ENCODE assay signal across 8 cellular contexts in genomic region chr1:6491480-6491962, GRCh38. TPM values are rescaled to one million over a fixed set of nuclear protein-coding genes. Genes with fewer than 3 reads are reported as not detected.
DNase-seq lines count a peak whose midpoint lies in the region; ATAC-seq and TF ChIP-seq lines count a peak whose summit lies in the region.

Gene PLEKHG5 (minus strand): TSS chr1:6491667. CDS start chr1:6477571, 14,096 bp downstream.

- H3K4me3 ChIP-seq in CD4-positive, CD25-positive, alpha-beta regulatory T cell (ENCODE audit: low read depth, low read length) = peak within 1 kb of the TSS; percentile 24
- H3K4me3 ChIP-seq in Loucy (ENCODE audit: low read length, poor library complexity, severe bottlenecking) = peak within 1 kb of the TSS; percentile 97
- H3K4me3 ChIP-seq in liver (ENCODE audit: low read depth in 1 of 3, low read length in 3 of 3) = peak within 1 kb of the TSS; percentile 29 to 84 (median 42)
- H3K4me3 ChIP-seq in thymus (ENCODE audit: low read length) = peak within 1 kb of the TSS; percentile 79

- peaks cover 5% of the 10 kb centered on the region; the same call in 1 of the 2 replicates for H3F3A ChIP-seq in Loucy (ENCODE audit: low read depth)

- peaks cover 0 to 1% (median 0%) of the 10 kb centered on the region in 7 donors for H3K9me3 Mint-ChIP-seq in CD4-positive, CD25-positive, alpha-beta regulatory T cell

- ATAC-seq in CD4-positive, CD25-positive, alpha-beta regulatory T cell (ENCODE audit: low read depth in 2 of 2) = no peak

- peak within 1 kb of the TSS; percentile 66 for H3K27ac ChIP-seq in CD4-positive, CD25-positive, alpha-beta regulatory T cell (ENCODE audit: insufficient read depth, low read length, poor library complexity, severe bottlenecking)
- H3K27ac ChIP-seq in liver (ENCODE audit: low read depth in 1 of 2, low read length in 2 of 2) (peak within 1 kb of the TSS in 1 of 2 donors; percentile 21), thymus (ENCODE audit: low read depth) (peak within 1 kb of the TSS; percentile 61)

- no peaks in the 10 kb centered on the region for H3K36me3 ChIP-seq in CD4-positive, CD25-positive, alpha-beta regulatory T cell (ENCODE audit: control insufficient read depth, insufficient read depth, low read length)
- no peaks in the 10 kb centered on the region for H3K36me3 ChIP-seq in Loucy (ENCODE audit: insufficient read depth, low read length)
- H3K36me3 ChIP-seq in liver (ENCODE audit: control insufficient read depth in 4 of 4, insufficient read depth in 3 of 4, low read depth in 1 of 4, low read length in 3 of 4) = no peaks in the 10 kb centered on the region
- H3K36me3 ChIP-seq in thymus (ENCODE audit: control insufficient read depth, insufficient read depth) = no peaks in the 10 kb centered on the region

- peak within 1 kb of the TSS; percentile 81 to 90 (median 84) for H3K4me3 Mint-ChIP-seq in CD4-positive, CD25-positive, alpha-beta regulatory T cell

- H3K27ac Mint-ChIP-seq in CD4-positive, CD25-positive, alpha-beta regulatory T cell = peak within 1 kb of the TSS; percentile 86 to 93 (median 89)

- no peaks in the 10 kb centered on the region for H3K9me2 ChIP-seq in Loucy (replicated peaks; ENCODE audit: low read depth, low read length)

- peak within 1 kb of the TSS; percentile 92 for H3K9ac ChIP-seq in Loucy (ENCODE audit: low read depth, low read length, poor library complexity, severe bottlenecking)
- peak within 1 kb of the TSS; percentile 19 to 43 for H3K9ac ChIP-seq in liver (ENCODE audit: low read depth in 1 of 2, low read length in 2 of 2)

- H2AFZ ChIP-seq in Loucy (ENCODE audit: low read length) = peak within 1 kb of the TSS; percentile 90

- H3K4me1 ChIP-seq in CD4-positive, CD25-positive, alpha-beta regulatory T cell (ENCODE audit: control insufficient read depth, insufficient read depth, low read length, poor library complexity, severe bottlenecking) = peaks cover 33% of the 10 kb centered on the region
- H3K4me1 ChIP-seq in Loucy (ENCODE audit: insufficient read depth, low read length, poor library complexity, severe bottlenecking) (peaks cover 36% of the 10 kb centered on the region), liver (ENCODE audit: control insufficient read depth in 4 of 4, insufficient read depth in 4 of 4, low read length in 3 of 4) (peaks cover 4 to 19% (median 15%) of the 10 kb centered on the region in 4 donors), thymus (ENCODE audit: control insufficient read depth, insufficient read depth, low read length) (no peaks in the 10 kb centered on the region)

- peaks cover 0 to 44% (median 26%) of the 10 kb centered on the region in 4 donors for H3K4me1 Mint-ChIP-seq in CD4-positive, CD25-positive, alpha-beta regulatory T cell

- H3K27me3 Mint-ChIP-seq in CD4-positive, CD25-positive, alpha-beta regulatory T cell = peaks cover 14% of the 10 kb centered on the region

- TF ChIP-seq CTCF in Loucy (conservative IDR thresholded peaks at IDR 0.05; ENCODE audit: low read length) (no peak), liver (IDR thresholded peaks at IDR 0.05; ENCODE audit: low read depth, low read length, missing input control) (no peak)

- 0 out of 2 replicates have a peak, but pooled peaks cover 4% of the 10 kb centered on the region for H3K79me2 ChIP-seq in Loucy (ENCODE audit: insufficient read depth, low read length)

- no peaks in the 10 kb centered on the region for H3K27me3 ChIP-seq in CD4-positive, CD25-positive, alpha-beta regulatory T cell (ENCODE audit: control insufficient read depth, insufficient read depth, low read length)
- H3K27me3 ChIP-seq in Loucy (ENCODE audit: insufficient read depth, low read length, poor library complexity, severe bottlenecking) = no peaks in the 10 kb centered on the region
- H3K27me3 ChIP-seq in liver (ENCODE audit: control insufficient read depth in 4 of 4, insufficient read depth in 4 of 4, low read length in 3 of 4) = no peaks in the 10 kb centered on the region
- H3K27me3 ChIP-seq in thymus (ENCODE audit: control insufficient read depth, insufficient read depth) = peaks cover 13% of the 10 kb centered on the region

- H3K36me3 Mint-ChIP-seq in CD4-positive, CD25-positive, alpha-beta regulatory T cell = no peaks in the 10 kb centered on the region

- TF ChIP-seq RAD21 in liver (IDR thresholded peaks at IDR 0.05) = no peak

- H3K4me2 ChIP-seq in Loucy (ENCODE audit: low read depth, low read length, poor library complexity, severe bottlenecking) = peak within 1 kb of the TSS; percentile 97

- DNase-seq in CD4-positive, CD25-positive, alpha-beta regulatory T cell = no peak
- DNase-seq in cerebellar cortex (ENCODE audit: low spot score) = peak; percentile 50
- DNase-seq in NCI-H82 (lab: John Stamatoyannopoulos, UW) = no peak
- no peak for DNase-seq in stimulated activated naive CD4-positive, alpha-beta T cell (lab: John Stamatoyannopoulos, UW)
- DNase-seq in NCI-H774 (lab: John Stamatoyannopoulos, UW) = no peak

- 86% methylated on average over 6 of the region's 6 CpGs for WGBS in liver
- 94% methylated on average over 6 of the region's 6 CpGs for WGBS in thymus

- H4K20me1 ChIP-seq in Loucy (ENCODE audit: insufficient read depth, low read length, poor library complexity, severe bottlenecking) = no peaks in the 10 kb centered on the region

- no peaks in the 10 kb centered on the region for H3K9me3 ChIP-seq in CD4-positive, CD25-positive, alpha-beta regulatory T cell (ENCODE audit: control insufficient read depth in 2 of 2, low read length in 2 of 2)
- H3K9me3 ChIP-seq in Loucy (ENCODE audit: insufficient read depth, low read depth, low read length) = no peaks in the 10 kb centered on the region
- H3K9me3 ChIP-seq in liver (ENCODE audit: control insufficient read depth in 4 of 4, low read length in 3 of 4) = no peaks in the 10 kb centered on the region
- no peaks in the 10 kb centered on the region for H3K9me3 ChIP-seq in thymus (ENCODE audit: control insufficient read depth)

TF ChIP-seq in liver, 16 proteins besides CTCF, POLR2A, EP300 and RAD21:
- TF ChIP-seq YY1 (IDR thresholded peaks at IDR 0.05) (no peak), HNF4G (IDR thresholded peaks at IDR 0.05) (no peak)

RNA-seq across cellular contexts. Expression of gene PLEKHG5, which starts in this region (rescaled TPM):
- total RNA-seq in CD4-positive, CD25-positive, alpha-beta regulatory T cell = 5.0 TPM
- polyA plus RNA-seq in CD4-positive, CD25-positive, alpha-beta regulatory T cell = 1 to 10 TPM in 1 of 4 donors, under 1 TPM in 2, not detected in 1; 0.65 to 1.0 (median 0.68) TPM
- 1 to 10 TPM; 1.4 to 1.9 TPM for total RNA-seq in liver
- polyA plus RNA-seq in liver (under 1 TPM; 0.28 to 0.81 TPM), thymus (4.6 TPM)

Comparison
In these comparisons a context has a peak if more than half of its experiments do, and no peak if none do; other contexts are left out.
1. H3K4me3 ChIP-seq: peak in every context shown above with its lines; median percentile 97 in Loucy; 79 in thymus; 42 in liver; 24 in CD4-positive, CD25-positive, alpha-beta regulatory T cell.